In genomic region chr11:9896902-9897301, GRCh38 we compare ENCODE assay signal across 23 cellular contexts.
"Had no signal": no experiment of that assay in that cellular context is flagged by ENCODE, and none has a peak within 500 bp of the region (broad histone marks: within the 10 kb centered on the region; RNA-seq: fewer than 3 reads in every experiment).

No MANE protein-coding gene starts in this region.

- ATAC-seq: gastrocnemius medialis; heart right ventricle; left cardiac atrium; left lung; left ventricle myocardium superior; lower lobe of right lung; naive thymus-derived CD4-positive, alpha-beta T cell had no signal

- H3K36me3 ChIP-seq: colonic mucosa, lower lobe of right lung had no signal

- FAIRE-seq: endothelial cell of umbilical vein, islet of Langerhans, keratinocyte had no signal

- H3K4me3 ChIP-seq: colonic mucosa, esophagus muscularis mucosa, gastrocnemius medialis, heart right ventricle, left lung, lower lobe of right lung had no signal

- H3K27me3 ChIP-seq: colonic mucosa, esophagus muscularis mucosa, gastrocnemius medialis, heart right ventricle, left lung had no signal

- H3K4me1 ChIP-seq: colonic mucosa, gastrocnemius medialis, lower lobe of right lung had no signal

- DNase-seq: colonic mucosa; cortex of kidney; effector CD4-positive, alpha-beta T cell; effector memory CD4-positive, alpha-beta T cell; foreskin fibroblast; foreskin melanocyte; gastrocnemius medialis; glutamatergic neuron; head of caudate nucleus; heart right ventricle; hippocampal formation; left cardiac atrium; left lung; left ventricle myocardium superior; lower lobe of right lung; mesenchymal stem cell; midbrain; naive thymus-derived CD4-positive, alpha-beta T cell had no signal

- H3K9me3 ChIP-seq: colonic mucosa, gastrocnemius medialis, left lung, lower lobe of right lung had no signal

- H3K27ac ChIP-seq: colonic mucosa, epithelial cell of prostate, esophagus muscularis mucosa, gastrocnemius medialis, heart right ventricle, left lung, lower lobe of right lung had no signal
